In the genomic region with DNA sequence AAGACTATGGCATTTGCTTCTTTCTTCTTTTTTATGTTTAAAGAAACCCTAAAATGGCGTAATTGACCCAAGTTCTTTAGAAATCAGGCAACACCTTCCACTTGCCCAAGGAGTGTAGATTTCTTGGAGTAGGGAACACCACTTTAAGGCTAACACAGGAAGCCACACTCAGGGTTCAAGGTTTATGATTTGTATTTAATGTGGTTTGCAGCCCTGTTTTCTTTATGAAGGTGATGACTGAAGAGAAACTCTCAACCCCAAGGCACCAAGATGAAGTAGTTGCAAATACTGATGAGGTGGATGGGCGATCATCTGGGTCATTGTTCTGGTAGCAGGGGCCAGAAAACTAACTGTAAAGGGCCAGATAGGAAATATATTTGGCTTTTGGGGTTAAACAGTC, we compare ENCODE assay signal across 24 cellular contexts.
"Had no signal": no experiment of that assay in that cellular context is flagged by ENCODE, and none has a peak within 500 bp of the region (broad histone marks: within the 10 kb centered on the region; RNA-seq: fewer than 3 reads in every experiment).

No MANE protein-coding gene starts in this region.

- DNase-seq: Karpas-422, KG1, MM.1S, NCI-H1092, NCI-H1105 treated with DMSO at 0.1 percent for 48 hours, NCI-H1417 treated with DMSO at 0.1 percent for 48 hours, NCI-H146, NCI-H1694 treated with DMSO at 0.1 percent for 48 hours, NCI-H1930, NCI-H2081, NCI-H2107, NCI-H2171, NCI-H226, NCI-H446, NCI-H510A, NCI-H524 treated with DMSO at 0.1 percent for 48 hours, NCI-H69, NCI-H774, PC-3, SHP77 treated with DMSO at 0.1 percent for 48 hours had no signal

- H3K4me1 ChIP-seq: SJSA1 had no signal

- H3K27ac ChIP-seq: SJSA1, SK-N-MC had no signal

- H3K36me3 ChIP-seq: SJSA1 had no signal

- H3K4me3 ChIP-seq: SJSA1, SK-N-MC had no signal

- ATAC-seq: Panc1, PC-3, Right ventricle myocardium inferior had no signal

- H3K9me3 ChIP-seq: SJSA1 had no signal

- H3K27me3 ChIP-seq: SJSA1 had no signal
